8 cellular contexts compared by ENCODE assay signal in genomic region chr9:120394058-120394669, GRCh38.
DNase-seq lines count a peak whose midpoint lies in the region; ATAC-seq and TF ChIP-seq lines count a peak whose summit lies in the region.

No MANE protein-coding gene starts in this region.

- ATAC-seq in DND-41 (ENCODE audit: insufficient read depth, low read depth) (peak; percentile 87), HG03378 (IDR thresholded peaks at IDR 0.05; ENCODE audit: unreplicated experiment) (no peak)

- no peaks in the 10 kb centered on the region; the same call in 1 of the 2 replicates for H3K9me2 ChIP-seq in PC-9 (ENCODE audit: insufficient read depth)

- no peaks in the 10 kb centered on the region for H3K27me3 ChIP-seq in DND-41 (ENCODE audit: insufficient read depth, low read length, poor library complexity)
- no peaks in the 10 kb centered on the region for H3K27me3 ChIP-seq in PC-9 (ENCODE audit: insufficient read depth, low read depth)

- no peak overlapping the region for H3K9ac ChIP-seq in DND-41 (ENCODE audit: low read depth, low read length)

- peaks cover 15% of the 10 kb centered on the region; the same call in 1 of the 2 replicates for H3F3A ChIP-seq in PC-9 (ENCODE audit: insufficient read depth, low read depth)

- no peaks in the 10 kb centered on the region for H3K9me3 ChIP-seq in DND-41 (ENCODE audit: insufficient read depth, low read length, severe bottlenecking)
- H3K9me3 ChIP-seq in PC-9 (ENCODE audit: insufficient read depth, low read depth) = no peaks in the 10 kb centered on the region

- intact Hi-C loops in PC-9 (cut with micrococcal nuclease; ENCODE audit: unreplicated experiment) (no loop called here), posterior vena cava (cut with DNase I) (no loop called here), head of caudate nucleus (cut with DNase I) (no loop called here)

- H3K4me3 ChIP-seq in DND-41 (ENCODE audit: low read depth in 1 of 2, low read length in 2 of 2) = no peak overlapping the region
- H3K4me3 ChIP-seq in PC-9 = no peak overlapping the region
- H3K4me3 ChIP-seq in cardiac fibroblast (replicated peaks in 1 of 2; ENCODE audit: low read depth in 2 of 2, low read length in 2 of 2) = peak overlapping the region in 1 of 2 donors; percentile 12

- CTCF ChIA-PET in PC-9 (lab: Charles Lee) = no interaction called here

- no peak overlapping the region for H3K4me2 ChIP-seq in DND-41 (ENCODE audit: insufficient read depth, low read length)
- H3K4me2 ChIP-seq in PC-9 = peak overlapping the region; percentile 22

- H3K79me2 ChIP-seq in DND-41 (ENCODE audit: insufficient read depth, low read length) (no peaks in the 10 kb centered on the region), PC-9 (ENCODE audit: low read depth) (no peaks in the 10 kb centered on the region)

- BruUV-seq in PC-9 (replicated peaks; lab: Mats Ljungman, UMichigan) = no TSS peak

- DNase-seq in DND-41 (peak; percentile 64), PC-9 (peak in 1 of 2 experiments; percentile 42), cardiac fibroblast (ENCODE audit: low read depth in 2 of 2) (peak; percentile 90 to 91), posterior vena cava (ENCODE audit: low spot score) (peak; percentile 35), head of caudate nucleus (no peak), NCI-H69 (lab: John Stamatoyannopoulos, UW) (no peak), midbrain (lab: John Stamatoyannopoulos, UW) (no peak)

- H2AFZ ChIP-seq in DND-41 (ENCODE audit: low read depth, low read length) (no peak overlapping the region), PC-9 (no peak overlapping the region)

- H3K27ac ChIP-seq in DND-41 (ENCODE audit: low read length) (peak overlapping the region; percentile 52; the same call in 1 of the 2 replicates), PC-9 (peak overlapping the region; percentile 45)

- POLR2A ChIA-PET in PC-9 (lab: Charles Lee; ENCODE audit: unreplicated experiment) = no interaction called here

- TF ChIP-seq CTCF in DND-41 (IDR thresholded peaks at IDR 0.05; ENCODE audit: borderline replicate concordance, extremely low read depth, low read length, poor library complexity, severe bottlenecking) (no peak), PC-9 (conservative IDR thresholded peaks at IDR 0.05) (no peak), cardiac fibroblast (IDR thresholded peaks at IDR 0.05; ENCODE audit: low read depth, low read length) (no peak)

- H3K4me1 ChIP-seq in DND-41 (ENCODE audit: insufficient read depth, low read length) (peaks cover 20% of the 10 kb centered on the region), PC-9 (replicated peaks; ENCODE audit: insufficient read depth) (peaks cover 21% of the 10 kb centered on the region)

- H4K20me1 ChIP-seq in DND-41 (ENCODE audit: insufficient read depth, low read length) (no peaks in the 10 kb centered on the region), PC-9 (ENCODE audit: insufficient read depth) (no peaks in the 10 kb centered on the region)

- H3K36me3 ChIP-seq in DND-41 (ENCODE audit: insufficient read depth, low read length) = peaks cover 92% of the 10 kb centered on the region
- peaks cover 8% of the 10 kb centered on the region; the same call in 1 of the 2 replicates for H3K36me3 ChIP-seq in PC-9 (ENCODE audit: low read depth)

Comparison
In these comparisons a context has a peak if more than half of its experiments do, and no peak if none do; other contexts are left out.
1. DNase-seq: peak in DND-41 (single experiment), cardiac fibroblast (2 of 2) and posterior vena cava (single experiment); none in head of caudate nucleus (0 of 42), NCI-H69 (single experiment) and midbrain (single experiment).